In genomic region chr17:35074711-35075707, GRCh38 we compare ENCODE assay signal across 11 cellular contexts. TPM values are rescaled to one million over a fixed set of nuclear protein-coding genes. Genes with fewer than 3 reads are reported as not detected.
DNase-seq lines count a peak whose midpoint lies in the region; ATAC-seq, FAIRE-seq and TF ChIP-seq lines count a peak whose summit lies in the region.
"Had no signal": no experiment of that assay in that cellular context is flagged by ENCODE, and none has a peak within 500 bp of the region (broad histone marks: within the 10 kb centered on the region; RNA-seq: fewer than 3 reads in every experiment).

No MANE protein-coding gene starts in this region.

- H3K79me2 ChIP-seq in KMS-11 (ENCODE audit: insufficient read depth, low read depth) = peaks cover 24% of the 10 kb centered on the region; the same call in 1 of the 2 replicates

- peaks cover 77% of the 10 kb centered on the region for H3K4me1 ChIP-seq in KMS-11 (ENCODE audit: low read depth, poor library complexity, severe bottlenecking)

- no peaks in the 10 kb centered on the region for H3K27me3 Mint-ChIP-seq in mesothelial cell of epicardium (ENCODE audit: low read depth)
- H3K27me3 Mint-ChIP-seq: stimulated activated memory B cell treated with anti-CD40 and anti-IgM and Interleukin-4, amounts not matched to agents 10 μg/mL and 1 μg/mL and 100 μg/mL, for 72 hours had no signal

- peak; percentile 77 for DNase-seq in Ammon's horn (ENCODE audit: low spot score)
- peak in 9 of 61 donors; percentile 12 to 57 (median 23) for DNase-seq in caudate nucleus (lab: John Stamatoyannopoulos, UW)
- no peak for DNase-seq in mesothelial cell of epicardium (ENCODE audit: low spot score in 2 of 2, unreplicated experiment in 2 of 2)
- DNase-seq in H54 (ENCODE audit: insufficient read length, low spot score) = no peak
- DNase-seq in KG1 (lab: John Stamatoyannopoulos, UW) = no peak
- DNase-seq in kidney glomerular epithelial cell (lab: John Stamatoyannopoulos, UW) = no peak
- DNase-seq: NCI-H1436 had no signal

- H3K36me3 Mint-ChIP-seq in mesothelial cell of epicardium = no peaks in the 10 kb centered on the region
- H3K36me3 Mint-ChIP-seq: stimulated activated memory B cell treated with anti-CD40 and anti-IgM and Interleukin-4, amounts not matched to agents 10 μg/mL and 1 μg/mL and 100 μg/mL, for 72 hours had no signal

- no peaks in the 10 kb centered on the region; the same call in 1 of the 2 replicates for H3K27me3 ChIP-seq in KMS-11 (ENCODE audit: insufficient read depth, low read depth)

- H2AFZ ChIP-seq in KMS-11 (ENCODE audit: low read depth) = no peak overlapping the region

- H3K27ac ChIP-seq in KMS-11 (peak overlapping the region; percentile 1; the same call in 1 of the 2 replicates), caudate nucleus (ENCODE audit: low read depth, low read length) (peak overlapping the region; percentile 94)

- no peak for FAIRE-seq in H54 (lab: Jason Lieb, UNC)

- no peak for ATAC-seq in HG03378 (IDR thresholded peaks at IDR 0.05; ENCODE audit: unreplicated experiment)
- ATAC-seq: stimulated activated memory B cell treated with anti-CD40 and anti-IgM and Interleukin-4, amounts not matched to agents 10 μg/mL and 1 μg/mL and 100 μg/mL, for 72 hours had no signal

- no peak overlapping the region for H3K4me3 Mint-ChIP-seq in mesothelial cell of epicardium
- H3K4me3 Mint-ChIP-seq: CD14-positive monocyte; stimulated activated memory B cell treated with anti-CD40 and anti-IgM and Interleukin-4, amounts not matched to agents 10 μg/mL and 1 μg/mL and 100 μg/mL, for 72 hours had no signal

- peaks cover 12% of the 10 kb centered on the region for H3K4me1 Mint-ChIP-seq in mesothelial cell of epicardium

- no peak for TF ChIP-seq POLR2A in H54 (IDR thresholded peaks at IDR 0.05; ENCODE audit: low read depth, low read length)

- no peak overlapping the region for H3K4me3 ChIP-seq in KMS-11 (IDR thresholded peaks at IDR 0.05; ENCODE audit: insufficient read depth, low read depth, low read length)

- H3K36me3 ChIP-seq in KMS-11 (ENCODE audit: insufficient read depth) = no peaks in the 10 kb centered on the region

- H3K9me3 Mint-ChIP-seq in mesothelial cell of epicardium = no peaks in the 10 kb centered on the region
- H3K9me3 Mint-ChIP-seq: CD14-positive monocyte; stimulated activated memory B cell treated with anti-CD40 and anti-IgM and Interleukin-4, amounts not matched to agents 10 μg/mL and 1 μg/mL and 100 μg/mL, for 72 hours had no signal

- H4K20me1 ChIP-seq in KMS-11 (ENCODE audit: insufficient read depth) = peaks cover 15% of the 10 kb centered on the region

- no peak overlapping the region for H3K9ac ChIP-seq in KMS-11

- H3K27ac Mint-ChIP-seq in mesothelial cell of epicardium = peak overlapping the region; percentile 72
- H3K27ac Mint-ChIP-seq: stimulated activated memory B cell treated with anti-CD40 and anti-IgM and Interleukin-4, amounts not matched to agents 10 μg/mL and 1 μg/mL and 100 μg/mL, for 72 hours had no signal

- peak overlapping the region; percentile 81 for H3K4me2 ChIP-seq in KMS-11

- TF ChIP-seq CTCF in KMS-11 (conservative IDR thresholded peaks at IDR 0.05; ENCODE audit: low read depth, low read length) (no peak), mesothelial cell of epicardium (IDR thresholded peaks at IDR 0.05; ENCODE audit: unreplicated experiment) (no peak)

RNA-seq across cellular contexts. Expression of gene RFFL, which starts 11.5 kb away (rescaled TPM):
- 15.8 to 19.8 TPM (median 16.7 TPM) in 3 replicates for total RNA-seq in mesothelial cell of epicardium

RNA-seq across cellular contexts. Expression of gene RAD51D, which starts 44.7 kb away (rescaled TPM):
- 12.0 to 17.2 TPM (median 14.8 TPM) in 3 replicates for total RNA-seq in mesothelial cell of epicardium

RNA-seq across cellular contexts. Expression of gene FNDC8, which starts 46.4 kb away (rescaled TPM):
- total RNA-seq in mesothelial cell of epicardium = not detected in 3 replicates
